In genomic region chr1:197485790-197486189, GRCh38 we compare ENCODE assay signal across 16 cellular contexts.
DNase-seq lines count a peak whose midpoint lies in the region; ATAC-seq lines count a peak whose summit lies in the region.
"Had no signal": no experiment of that assay in that cellular context is flagged by ENCODE, and none has a peak within 500 bp of the region (broad histone marks: within the 10 kb centered on the region; RNA-seq: fewer than 3 reads in every experiment).

No MANE protein-coding gene starts in this region.

- H3K18ac ChIP-seq in mesendoderm (ENCODE audit: low read length) = no peak overlapping the region

- peak overlapping the region; percentile 15 for H3K56ac ChIP-seq in mesendoderm (ENCODE audit: low read length)

- peaks cover 1% of the 10 kb centered on the region for H3K4me1 ChIP-seq in mesendoderm (ENCODE audit: control insufficient read depth, low read depth, low read length)
- H3K4me1 ChIP-seq: thyroid gland had no signal

- H4K8ac ChIP-seq in mesendoderm (ENCODE audit: low read depth, low read length) = no peak overlapping the region

- no peaks in the 10 kb centered on the region for H3K27me3 ChIP-seq in mesendoderm (ENCODE audit: insufficient read depth, low read length, poor library complexity)
- H3K27me3 ChIP-seq: BLaER1, thyroid gland had no signal

- no peaks in the 10 kb centered on the region for H3K79me1 ChIP-seq in mesendoderm (ENCODE audit: low read length)

- H3K23ac ChIP-seq in mesendoderm (ENCODE audit: low read length) = no peak overlapping the region

- no peak overlapping the region for H2BK120ac ChIP-seq in mesendoderm (ENCODE audit: low read depth, low read length)

- H2BK15ac ChIP-seq in mesendoderm (replicated peaks; ENCODE audit: low read depth) = no peak overlapping the region

- no peak overlapping the region for H2AK5ac ChIP-seq in mesendoderm (ENCODE audit: low read length)

- no peak for ATAC-seq in GM19023 (IDR thresholded peaks at IDR 0.05; ENCODE audit: unreplicated experiment)
- ATAC-seq: Panc1, T-cell had no signal

- no CpG with 5 or more reads among the region's 3 CpGs for WGBS in mesendoderm (ENCODE audit: extremely low coverage, insufficient coverage, low lambda C conversion rate)

- no peak overlapping the region for H3K4me2 ChIP-seq in mesendoderm (ENCODE audit: low read length)
- H3K4me2 ChIP-seq: BLaER1 had no signal

- H2BK5ac ChIP-seq in mesendoderm (ENCODE audit: low read length) = no peak overlapping the region

- no peak overlapping the region for H3K4ac ChIP-seq in mesendoderm (ENCODE audit: low read depth, low read length)

- in situ Hi-C loops in SK-MEL-5 (cut with HindIII; ENCODE audit: low pct_unique_long_range_greater_than_20kb, low sequenced_read_pairs) = no loop called here

- H3K79me2 ChIP-seq in mesendoderm (ENCODE audit: control insufficient read depth, insufficient read depth, low read length) = no peaks in the 10 kb centered on the region

- no peak overlapping the region for H3K4me3 ChIP-seq in mesendoderm (ENCODE audit: low read length)
- H3K4me3 ChIP-seq: BLaER1, thyroid gland had no signal

- H4K5ac ChIP-seq in mesendoderm (ENCODE audit: low read length) = no peak overlapping the region

- DNase-seq in Daoy (ENCODE audit: low read depth) (peak; percentile 10), M059J (ENCODE audit: low read depth) (peak; percentile 75), SK-MEL-5 (ENCODE audit: low read depth, low spot score) (peak; percentile 20), mesendoderm (no peak), mucosa of gallbladder (ENCODE audit: low spot score) (no peak), NCI-H82 (lab: John Stamatoyannopoulos, UW) (no peak)
- no peak for DNase-seq in activated CD4-positive, alpha-beta T cell treated with anti-CD3 and anti-CD28 coated beads for 4 hours
- DNase-seq: activated gamma-delta T cell, NCI-H226, occipital lobe, T-cell, thyroid gland had no signal

- H3K36me3 ChIP-seq in mesendoderm (ENCODE audit: control insufficient read depth, insufficient read depth, low read length) = no peaks in the 10 kb centered on the region
- H3K36me3 ChIP-seq: BLaER1, thyroid gland had no signal

- no peak overlapping the region for H3K9ac ChIP-seq in mesendoderm (ENCODE audit: low read length)
- H3K9ac ChIP-seq: BLaER1 had no signal

- no peak overlapping the region for H3K27ac ChIP-seq in mesendoderm (ENCODE audit: low read depth, low read length)
- H3K27ac ChIP-seq: BLaER1, epithelial cell of prostate, thyroid gland had no signal

Comparison
In these comparisons a context has a peak if more than half of its experiments do, and no peak if none do; other contexts are left out.
1. DNase-seq: peak in Daoy (single experiment), M059J (single experiment) and SK-MEL-5 (single experiment); none in mesendoderm (single experiment), mucosa of gallbladder (single experiment), NCI-H82 (single experiment) and activated CD4-positive, alpha-beta T cell treated with anti-CD3 and anti-CD28 coated beads for 4 hours (0 of 2).